Comparison of ENCODE assay signal across 1 cellular context in the genomic region with DNA sequence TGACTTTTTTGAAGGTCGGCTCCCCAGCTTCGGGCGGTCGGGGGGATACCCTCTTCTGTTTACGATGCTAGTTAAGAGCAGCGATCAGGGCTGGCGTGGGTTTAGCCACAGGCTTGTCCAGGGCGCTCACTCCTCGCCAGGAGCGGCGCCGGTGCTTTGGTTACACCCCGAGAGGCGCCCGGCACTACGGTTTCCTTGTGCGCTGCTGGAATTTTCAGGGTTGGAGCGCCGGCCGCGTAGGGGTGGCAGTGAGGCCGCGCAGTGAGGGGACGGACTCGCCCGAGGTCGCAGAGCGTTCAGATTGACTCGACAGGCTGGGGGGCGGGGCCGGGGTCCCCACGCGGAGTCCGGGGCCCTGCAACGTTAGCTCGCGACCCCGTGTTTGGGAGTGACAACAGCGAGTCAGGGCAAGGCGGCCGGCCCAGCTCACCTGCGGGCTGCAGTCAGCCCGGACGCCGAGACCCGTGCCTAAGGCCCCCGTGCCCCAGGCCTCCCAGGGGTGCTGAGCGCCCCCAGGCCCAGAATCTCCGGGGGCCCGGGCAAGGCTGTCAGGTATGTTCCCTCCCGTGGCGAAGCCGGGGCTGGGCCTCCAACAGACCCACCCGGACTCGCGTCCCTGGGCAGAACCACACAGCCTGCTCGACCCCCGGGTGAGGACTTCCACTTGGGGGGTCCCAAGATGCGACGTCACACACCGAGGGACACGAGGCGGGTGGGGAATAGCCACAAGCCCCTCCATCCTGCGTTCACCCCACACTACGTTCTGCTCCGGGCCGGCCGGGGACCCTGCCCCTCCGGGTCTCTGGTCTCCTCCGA.
A peak's percentile ranks its signal among the peaks of the same experiment; 100 is the strongest.
TF ChIP-seq lines count a peak whose summit lies in the region.

No MANE protein-coding gene starts in this region.

TF ChIP-seq in HepG2, 621 proteins besides CTCF, POLR2A, EP300 and RAD21 (continued from another document and continues in another):
- TF ChIP-seq, protein P1, sequence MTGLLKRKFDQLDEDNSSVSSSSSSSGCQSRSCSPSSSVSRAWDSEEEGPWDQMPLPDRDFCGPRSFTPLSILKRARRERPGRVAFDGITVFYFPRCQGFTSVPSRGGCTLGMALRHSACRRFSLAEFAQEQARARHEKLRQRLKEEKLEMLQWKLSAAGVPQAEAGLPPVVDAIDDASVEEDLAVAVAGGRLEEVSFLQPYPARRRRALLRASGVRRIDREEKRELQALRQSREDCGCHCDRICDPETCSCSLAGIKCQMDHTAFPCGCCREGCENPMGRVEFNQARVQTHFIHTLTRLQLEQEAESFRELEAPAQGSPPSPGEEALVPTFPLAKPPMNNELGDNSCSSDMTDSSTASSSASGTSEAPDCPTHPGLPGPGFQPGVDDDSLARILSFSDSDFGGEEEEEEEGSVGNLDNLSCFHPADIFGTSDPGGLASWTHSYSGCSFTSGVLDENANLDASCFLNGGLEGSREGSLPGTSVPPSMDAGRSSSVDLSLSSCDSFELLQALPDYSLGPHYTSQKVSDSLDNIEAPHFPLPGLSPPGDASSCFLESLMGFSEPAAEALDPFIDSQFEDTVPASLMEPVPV (CRISPR knock-in tag; IDR thresholded peaks at IDR 0.05), result peak; percentile 77; the same call in 1 of the 2 replicates
- TF ChIP-seq ZNF331 (CRISPR knock-in tag; IDR thresholded peaks at IDR 0.05) (0 out of 2 replicates have a peak, but pooled peaks have one; percentile 8), SYNCRIP (IDR thresholded peaks at IDR 0.05; ENCODE audit: insufficient read depth, low read depth, low read length) (no peak), ZNF556 (CRISPR knock-in tag; IDR thresholded peaks at IDR 0.05; ENCODE audit: borderline replicate concordance) (peak; percentile 53; the same call in 1 of the 2 replicates), NFKBIZ (CRISPR knock-in tag; IDR thresholded peaks at IDR 0.05) (no peak), NCOA2 (CRISPR knock-in tag; IDR thresholded peaks at IDR 0.05) (no peak), ZNF136 (CRISPR knock-in tag; IDR thresholded peaks at IDR 0.05; ENCODE audit: low read depth) (no peak), ZSCAN25 (CRISPR knock-in tag; IDR thresholded peaks at IDR 0.05) (no peak), ZBTB38 (CRISPR knock-in tag; IDR thresholded peaks at IDR 0.05) (0 out of 2 replicates have a peak, but pooled peaks have one; percentile 19), RFXAP (CRISPR knock-in tag; IDR thresholded peaks at IDR 0.05; ENCODE audit: borderline replicate concordance) (0 out of 2 replicates have a peak, but pooled peaks have one; percentile 69), EHMT2 (IDR thresholded peaks at IDR 0.05; ENCODE audit: borderline replicate concordance, low read depth, low read length) (no peak), FOXC1 (CRISPR knock-in tag; IDR thresholded peaks at IDR 0.05; ENCODE audit: borderline replicate concordance) (no peak; the same call in 1 of the 2 replicates), EEA1 (CRISPR knock-in tag; IDR thresholded peaks at IDR 0.05; ENCODE audit: borderline replicate concordance) (peak; percentile 65; the same call in 1 of the 2 replicates), ERF (CRISPR knock-in tag; IDR thresholded peaks at IDR 0.05) (no peak), TCF12 (IDR thresholded peaks at IDR 0.05) (no peak), TCF12 (CRISPR knock-in tag; IDR thresholded peaks at IDR 0.05) (no peak; the same call in 1 of the 2 replicates), ZSCAN30 (CRISPR knock-in tag; IDR thresholded peaks at IDR 0.05) (no peak), TBX2 (CRISPR knock-in tag; IDR thresholded peaks at IDR 0.05; ENCODE audit: borderline replicate concordance) (peak; percentile 73), ARNTL (CRISPR knock-in tag; IDR thresholded peaks at IDR 0.05) (0 out of 2 replicates have a peak, but pooled peaks have one; percentile 47), TP53 (CRISPR knock-in tag; conservative IDR thresholded peaks at IDR 0.05) (peak; percentile 74; the same call in 1 of the 2 replicates), ZFP41 (CRISPR knock-in tag; IDR thresholded peaks at IDR 0.05; ENCODE audit: borderline replicate concordance) (no peak), NRL (CRISPR knock-in tag; IDR thresholded peaks at IDR 0.05; ENCODE audit: borderline replicate concordance) (peak; percentile 11; the same call in 1 of the 2 replicates), NFE2L2 (IDR thresholded peaks at IDR 0.05; ENCODE audit: low read length) (no peak), GABPA (IDR thresholded peaks at IDR 0.05; ENCODE audit: low read depth, low read length) (no peak), GABPA (CRISPR knock-in tag; IDR thresholded peaks at IDR 0.05; ENCODE audit: low read depth) (no peak), GFI1 (CRISPR knock-in tag; IDR thresholded peaks at IDR 0.05; ENCODE audit: borderline replicate concordance) (no peak), ZNF780A (CRISPR knock-in tag; IDR thresholded peaks at IDR 0.05) (no peak), ZNF768 (CRISPR knock-in tag; IDR thresholded peaks at IDR 0.05) (peak; percentile 69), HMG20A (CRISPR knock-in tag; IDR thresholded peaks at IDR 0.05; ENCODE audit: borderline replicate concordance) (no peak), MAFK (conservative IDR thresholded peaks at IDR 0.05 in 1 of 2, IDR thresholded peaks at IDR 0.05 in 1 of 2; ENCODE audit: low read length in 2 of 2) (no peak), HNF4G (IDR thresholded peaks at IDR 0.05; ENCODE audit: borderline replicate concordance, low read depth, low read length) (no peak), HNF4G (CRISPR knock-in tag; IDR thresholded peaks at IDR 0.05; ENCODE audit: borderline replicate concordance, low read depth) (no peak), NFKB2 (CRISPR knock-in tag; IDR thresholded peaks at IDR 0.05; ENCODE audit: borderline replicate concordance) (no peak), ZFP37 (CRISPR knock-in tag; IDR thresholded peaks at IDR 0.05; ENCODE audit: borderline replicate concordance) (peak; percentile 50; the same call in 1 of the 2 replicates), TOE1 (CRISPR knock-in tag; IDR thresholded peaks at IDR 0.05) (no peak), ONECUT2 (CRISPR knock-in tag; IDR thresholded peaks at IDR 0.05) (no peak), ZNF24 (IDR thresholded peaks at IDR 0.05) (no peak), IRX3 (CRISPR knock-in tag; IDR thresholded peaks at IDR 0.05; ENCODE audit: borderline replicate concordance, low read depth) (0 out of 2 replicates have a peak, but pooled peaks have one; percentile 29), ZNF3 (CRISPR knock-in tag; IDR thresholded peaks at IDR 0.05) (no peak), ZKSCAN5 (CRISPR knock-in tag; IDR thresholded peaks at IDR 0.05) (no peak), ZFP36L1 (CRISPR knock-in tag; IDR thresholded peaks at IDR 0.05) (no peak; the same call in 1 of the 2 replicates), ZNF343 (CRISPR knock-in tag; IDR thresholded peaks at IDR 0.05) (no peak)
- TF ChIP-seq, protein P2, sequence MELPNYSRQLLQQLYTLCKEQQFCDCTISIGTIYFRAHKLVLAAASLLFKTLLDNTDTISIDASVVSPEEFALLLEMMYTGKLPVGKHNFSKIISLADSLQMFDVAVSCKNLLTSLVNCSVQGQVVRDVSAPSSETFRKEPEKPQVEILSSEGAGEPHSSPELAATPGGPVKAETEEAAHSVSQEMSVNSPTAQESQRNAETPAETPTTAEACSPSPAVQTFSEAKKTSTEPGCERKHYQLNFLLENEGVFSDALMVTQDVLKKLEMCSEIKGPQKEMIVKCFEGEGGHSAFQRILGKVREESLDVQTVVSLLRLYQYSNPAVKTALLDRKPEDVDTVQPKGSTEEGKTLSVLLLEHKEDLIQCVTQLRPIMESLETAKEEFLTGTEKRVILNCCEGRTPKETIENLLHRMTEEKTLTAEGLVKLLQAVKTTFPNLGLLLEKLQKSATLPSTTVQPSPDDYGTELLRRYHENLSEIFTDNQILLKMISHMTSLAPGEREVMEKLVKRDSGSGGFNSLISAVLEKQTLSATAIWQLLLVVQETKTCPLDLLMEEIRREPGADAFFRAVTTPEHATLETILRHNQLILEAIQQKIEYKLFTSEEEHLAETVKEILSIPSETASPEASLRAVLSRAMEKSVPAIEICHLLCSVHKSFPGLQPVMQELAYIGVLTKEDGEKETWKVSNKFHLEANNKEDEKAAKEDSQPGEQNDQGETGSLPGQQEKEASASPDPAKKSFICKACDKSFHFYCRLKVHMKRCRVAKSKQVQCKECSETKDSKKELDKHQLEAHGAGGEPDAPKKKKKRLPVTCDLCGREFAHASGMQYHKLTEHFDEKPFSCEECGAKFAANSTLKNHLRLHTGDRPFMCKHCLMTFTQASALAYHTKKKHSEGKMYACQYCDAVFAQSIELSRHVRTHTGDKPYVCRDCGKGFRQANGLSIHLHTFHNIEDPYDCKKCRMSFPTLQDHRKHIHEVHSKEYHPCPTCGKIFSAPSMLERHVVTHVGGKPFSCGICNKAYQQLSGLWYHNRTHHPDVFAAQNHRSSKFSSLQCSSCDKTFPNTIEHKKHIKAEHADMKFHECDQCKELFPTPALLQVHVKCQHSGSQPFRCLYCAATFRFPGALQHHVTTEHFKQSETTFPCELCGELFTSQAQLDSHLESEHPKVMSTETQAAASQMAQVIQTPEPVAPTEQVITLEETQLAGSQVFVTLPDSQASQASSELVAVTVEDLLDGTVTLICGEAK (IDR thresholded peaks at IDR 0.05), result no peak
- TF ChIP-seq, protein P2 (CRISPR knock-in tag; IDR thresholded peaks at IDR 0.05), result 0 out of 2 replicates have a peak, but pooled peaks have one; percentile 37
- TF ChIP-seq, protein P3, sequence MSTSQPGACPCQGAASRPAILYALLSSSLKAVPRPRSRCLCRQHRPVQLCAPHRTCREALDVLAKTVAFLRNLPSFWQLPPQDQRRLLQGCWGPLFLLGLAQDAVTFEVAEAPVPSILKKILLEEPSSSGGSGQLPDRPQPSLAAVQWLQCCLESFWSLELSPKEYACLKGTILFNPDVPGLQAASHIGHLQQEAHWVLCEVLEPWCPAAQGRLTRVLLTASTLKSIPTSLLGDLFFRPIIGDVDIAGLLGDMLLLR (CRISPR knock-in tag; IDR thresholded peaks at IDR 0.05), result peak; percentile 39; the same call in 1 of the 2 replicates
- TF ChIP-seq, protein P4, sequence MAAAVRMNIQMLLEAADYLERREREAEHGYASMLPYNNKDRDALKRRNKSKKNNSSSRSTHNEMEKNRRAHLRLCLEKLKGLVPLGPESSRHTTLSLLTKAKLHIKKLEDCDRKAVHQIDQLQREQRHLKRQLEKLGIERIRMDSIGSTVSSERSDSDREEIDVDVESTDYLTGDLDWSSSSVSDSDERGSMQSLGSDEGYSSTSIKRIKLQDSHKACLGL (CRISPR knock-in tag; IDR thresholded peaks at IDR 0.05), result peak; percentile 56; the same call in 1 of the 2 replicates
- TF ChIP-seq, protein P5, sequence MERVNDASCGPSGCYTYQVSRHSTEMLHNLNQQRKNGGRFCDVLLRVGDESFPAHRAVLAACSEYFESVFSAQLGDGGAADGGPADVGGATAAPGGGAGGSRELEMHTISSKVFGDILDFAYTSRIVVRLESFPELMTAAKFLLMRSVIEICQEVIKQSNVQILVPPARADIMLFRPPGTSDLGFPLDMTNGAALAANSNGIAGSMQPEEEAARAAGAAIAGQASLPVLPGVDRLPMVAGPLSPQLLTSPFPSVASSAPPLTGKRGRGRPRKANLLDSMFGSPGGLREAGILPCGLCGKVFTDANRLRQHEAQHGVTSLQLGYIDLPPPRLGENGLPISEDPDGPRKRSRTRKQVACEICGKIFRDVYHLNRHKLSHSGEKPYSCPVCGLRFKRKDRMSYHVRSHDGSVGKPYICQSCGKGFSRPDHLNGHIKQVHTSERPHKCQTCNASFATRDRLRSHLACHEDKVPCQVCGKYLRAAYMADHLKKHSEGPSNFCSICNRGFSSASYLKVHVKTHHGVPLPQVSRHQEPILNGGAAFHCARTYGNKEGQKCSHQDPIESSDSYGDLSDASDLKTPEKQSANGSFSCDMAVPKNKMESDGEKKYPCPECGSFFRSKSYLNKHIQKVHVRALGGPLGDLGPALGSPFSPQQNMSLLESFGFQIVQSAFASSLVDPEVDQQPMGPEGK (CRISPR knock-in tag; IDR thresholded peaks at IDR 0.05), result peak; percentile 48
- TF ChIP-seq, protein P6, sequence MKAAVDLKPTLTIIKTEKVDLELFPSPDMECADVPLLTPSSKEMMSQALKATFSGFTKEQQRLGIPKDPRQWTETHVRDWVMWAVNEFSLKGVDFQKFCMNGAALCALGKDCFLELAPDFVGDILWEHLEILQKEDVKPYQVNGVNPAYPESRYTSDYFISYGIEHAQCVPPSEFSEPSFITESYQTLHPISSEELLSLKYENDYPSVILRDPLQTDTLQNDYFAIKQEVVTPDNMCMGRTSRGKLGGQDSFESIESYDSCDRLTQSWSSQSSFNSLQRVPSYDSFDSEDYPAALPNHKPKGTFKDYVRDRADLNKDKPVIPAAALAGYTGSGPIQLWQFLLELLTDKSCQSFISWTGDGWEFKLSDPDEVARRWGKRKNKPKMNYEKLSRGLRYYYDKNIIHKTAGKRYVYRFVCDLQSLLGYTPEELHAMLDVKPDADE (CRISPR knock-in tag; IDR thresholded peaks at IDR 0.05), result no peak
- TF ChIP-seq, protein P7, sequence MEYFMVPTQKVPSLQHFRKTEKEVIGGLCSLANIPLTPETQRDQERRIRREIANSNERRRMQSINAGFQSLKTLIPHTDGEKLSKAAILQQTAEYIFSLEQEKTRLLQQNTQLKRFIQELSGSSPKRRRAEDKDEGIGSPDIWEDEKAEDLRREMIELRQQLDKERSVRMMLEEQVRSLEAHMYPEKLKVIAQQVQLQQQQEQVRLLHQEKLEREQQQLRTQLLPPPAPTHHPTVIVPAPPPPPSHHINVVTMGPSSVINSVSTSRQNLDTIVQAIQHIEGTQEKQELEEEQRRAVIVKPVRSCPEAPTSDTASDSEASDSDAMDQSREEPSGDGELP (IDR thresholded peaks at IDR 0.05; ENCODE audit: borderline replicate concordance, low read depth), result no peak
